11 cellular contexts compared by ENCODE assay signal in genomic region chr20:62646851-62647520, GRCh38. TPM values are rescaled to one million over a fixed set of nuclear protein-coding genes. Genes with fewer than 3 reads are reported as not detected.
DNase-seq lines count a peak whose midpoint lies in the region; ATAC-seq and TF ChIP-seq lines count a peak whose summit lies in the region.
"Had no signal": no experiment of that assay in that cellular context is flagged by ENCODE, and none has a peak within 500 bp of the region (broad histone marks: within the 10 kb centered on the region; RNA-seq: fewer than 3 reads in every experiment).

No MANE protein-coding gene starts in this region.

- H3K9me3 Mint-ChIP-seq in activated CD4-positive, alpha-beta T cell treated with anti-CD3 and anti-CD28 coated beads, Interleukin-2, amount 10 ng/mL, durations not matched to agents 24 days and 14 days = no peaks in the 10 kb centered on the region
- H3K9me3 Mint-ChIP-seq in stimulated activated naive B cell treated with anti-CD40 and anti-IgM and Interleukin-4, amounts not matched to agents 10 μg/mL and 1 μg/mL and 100 μg/mL, for 72 hours = no peaks in the 10 kb centered on the region
- H3K9me3 Mint-ChIP-seq: T-cell had no signal

- peaks cover 52% of the 10 kb centered on the region for H3K4me1 Mint-ChIP-seq in activated CD4-positive, alpha-beta T cell treated with anti-CD3 and anti-CD28 coated beads, Interleukin-2, amount 10 ng/mL, durations not matched to agents 24 days and 14 days
- peaks cover 41 to 87% of the 10 kb centered on the region in 2 donors for H3K4me1 Mint-ChIP-seq in stimulated activated naive B cell treated with anti-CD40 and anti-IgM and Interleukin-4, amounts not matched to agents 10 μg/mL and 1 μg/mL and 100 μg/mL, for 72 hours

- H3K36me3 Mint-ChIP-seq in activated CD4-positive, alpha-beta T cell treated with anti-CD3 and anti-CD28 coated beads, Interleukin-2, amount 10 ng/mL, durations not matched to agents 24 days and 14 days (ENCODE audit: low read depth) = peaks cover 41% of the 10 kb centered on the region
- peaks cover 11 to 24% of the 10 kb centered on the region in 2 donors for H3K36me3 Mint-ChIP-seq in stimulated activated naive B cell treated with anti-CD40 and anti-IgM and Interleukin-4, amounts not matched to agents 10 μg/mL and 1 μg/mL and 100 μg/mL, for 72 hours
- H3K36me3 Mint-ChIP-seq: T-cell had no signal

- ATAC-seq in stimulated activated naive B cell treated with anti-CD40 and anti-IgM and Interleukin-4, amounts not matched to agents 10 μg/mL and 1 μg/mL and 100 μg/mL, for 72 hours (replicated peaks) = no peak
- ATAC-seq in HG02840 (IDR thresholded peaks at IDR 0.05; ENCODE audit: low FRiP score, unreplicated experiment) = no peak
- ATAC-seq: T-cell had no signal

- H3K27me3 Mint-ChIP-seq in activated CD4-positive, alpha-beta T cell treated with anti-CD3 and anti-CD28 coated beads, Interleukin-2, amount 10 ng/mL, durations not matched to agents 24 days and 14 days = no peaks in the 10 kb centered on the region
- H3K27me3 Mint-ChIP-seq in stimulated activated naive B cell treated with anti-CD40 and anti-IgM and Interleukin-4, amounts not matched to agents 10 μg/mL and 1 μg/mL and 100 μg/mL, for 72 hours = no peaks in the 10 kb centered on the region
- H3K27me3 Mint-ChIP-seq: T-cell had no signal

- intact Hi-C loops in activated CD4-positive, alpha-beta T cell treated with anti-CD3 and anti-CD28 coated beads, Interleukin-2, amount 10 ng/mL, durations not matched to agents 24 days and 14 days (cut with micrococcal nuclease) = no loop called here

- no peak for DNase-seq in activated CD4-positive, alpha-beta T cell treated with anti-CD3 and anti-CD28 coated beads, Interleukin-2, amount 10 ng/mL, durations not matched to agents 24 days and 14 days
- no peak for DNase-seq in activated CD4-positive, alpha-beta T cell treated with anti-CD3 and anti-CD28 coated beads, Interleukin-2, amount 50 U/mL, for 1 hour
- DNase-seq in NCI-H526 (lab: John Stamatoyannopoulos, UW) (peak; percentile 90 to 96), epithelial cell of proximal tubule (ENCODE audit: low read depth) (no peak), NCI-H748 (lab: John Stamatoyannopoulos, UW; ENCODE audit: unreplicated experiment) (no peak), NCI-H1417 (lab: John Stamatoyannopoulos, UW) (no peak)
- DNase-seq in stimulated activated naive B cell treated with anti-CD40 and anti-IgM and Interleukin-4, amounts not matched to agents 10 μg/mL and 1 μg/mL and 100 μg/mL, for 72 hours = no peak
- DNase-seq: NCI-H510A had no signal

- H3K27ac Mint-ChIP-seq in activated CD4-positive, alpha-beta T cell treated with anti-CD3 and anti-CD28 coated beads, Interleukin-2, amount 10 ng/mL, durations not matched to agents 24 days and 14 days = peak overlapping the region; percentile 56
- H3K27ac Mint-ChIP-seq in stimulated activated naive B cell treated with anti-CD40 and anti-IgM and Interleukin-4, amounts not matched to agents 10 μg/mL and 1 μg/mL and 100 μg/mL, for 72 hours = peak overlapping the region; percentile 85
- H3K27ac Mint-ChIP-seq: T-cell had no signal

- peak overlapping the region; percentile 41 for H3K4me3 Mint-ChIP-seq in activated CD4-positive, alpha-beta T cell treated with anti-CD3 and anti-CD28 coated beads, Interleukin-2, amount 10 ng/mL, durations not matched to agents 24 days and 14 days
- peak overlapping the region in 1 of 2 donors; percentile 23 for H3K4me3 Mint-ChIP-seq in stimulated activated naive B cell treated with anti-CD40 and anti-IgM and Interleukin-4, amounts not matched to agents 10 μg/mL and 1 μg/mL and 100 μg/mL, for 72 hours
- H3K4me3 Mint-ChIP-seq: T-cell had no signal

- H3K4me3 ChIP-seq in epithelial cell of proximal tubule (ENCODE audit: low read depth, low read length) = peak overlapping the region; percentile 91
- H3K4me3 ChIP-seq: tibial artery had no signal

- no peak for TF ChIP-seq CTCF in epithelial cell of proximal tubule (conservative IDR thresholded peaks at IDR 0.05; ENCODE audit: low read depth, low read length)

RNA-seq across cellular contexts. Expression of gene SLCO4A1, which starts 4.7 kb away (rescaled TPM):
- total RNA-seq in activated CD4-positive, alpha-beta T cell treated with anti-CD3 and anti-CD28 coated beads, Interleukin-2, amount 10 ng/mL, durations not matched to agents 24 days and 14 days = 57.8 and 67.3 TPM in 2 replicates
- 48.3 and 57.3 TPM in 2 replicates for total RNA-seq in epithelial cell of proximal tubule

Comparison
In these comparisons a context has a peak if more than half of its experiments do, and no peak if none do; other contexts are left out.
1. DNase-seq: peak in NCI-H526 (2 of 2); none in activated CD4-positive, alpha-beta T cell treated with anti-CD3 and anti-CD28 coated beads, Interleukin-2, amount 10 ng/mL, durations not matched to agents 24 days and 14 days (single experiment), activated CD4-positive, alpha-beta T cell treated with anti-CD3 and anti-CD28 coated beads, Interleukin-2, amount 50 U/mL, for 1 hour (single experiment), epithelial cell of proximal tubule (single experiment), stimulated activated naive B cell treated with anti-CD40 and anti-IgM and Interleukin-4, amounts not matched to agents 10 μg/mL and 1 μg/mL and 100 μg/mL, for 72 hours (single experiment), NCI-H748 (single experiment) and NCI-H1417 (0 of 3).